In genomic region chr20:59483481-59483880, GRCh38 we compare ENCODE assay signal across 20 cellular contexts.
"Had no signal": no experiment of that assay in that cellular context is flagged by ENCODE, and none has a peak within 500 bp of the region (broad histone marks: within the 10 kb centered on the region; RNA-seq: fewer than 3 reads in every experiment).

No MANE protein-coding gene starts in this region.

- DNase-seq: hippocampal formation; left ventricle myocardium superior; lower lobe of right lung; mammary epithelial cell; mesenchymal stem cell; naive thymus-derived CD8-positive, alpha-beta T cell; occipital lobe; stimulated activated CD4-positive, alpha-beta T cell treated with anti-CD3 and anti-CD28 coated beads, Interleukin-4, amount 100 ng/mL, for 24 hours; stimulated activated naive CD4-positive, alpha-beta T cell; tibial artery; trophoblast cell; upper lobe of right lung had no signal

- FAIRE-seq: urothelium cell line had no signal

- H3K36me3 ChIP-seq: lower lobe of right lung, neutrophil, right atrium auricular region, suprapubic skin, thoracic aorta, tibial artery, upper lobe of right lung had no signal

- H3K27ac ChIP-seq: lower lobe of right lung, neutrophil, parathyroid adenoma, right atrium auricular region, skin epidermis, suprapubic skin, thoracic aorta, tibial artery, upper lobe of right lung had no signal

- ATAC-seq: left ventricle myocardium superior; lower lobe of right lung; naive thymus-derived CD8-positive, alpha-beta T cell; sciatic nerve; upper lobe of right lung had no signal

- H3K27me3 ChIP-seq: right atrium auricular region, upper lobe of right lung had no signal

- H3K4me1 ChIP-seq: lower lobe of right lung, parathyroid adenoma, right atrium auricular region, suprapubic skin, tibial artery, upper lobe of right lung had no signal

- H3K9ac ChIP-seq: parathyroid adenoma had no signal

- H3K9me3 ChIP-seq: lower lobe of right lung, neutrophil, right atrium auricular region, suprapubic skin, thoracic aorta, tibial artery, upper lobe of right lung had no signal

- H3K4me3 ChIP-seq: lower lobe of right lung, right atrium auricular region, skin epidermis, suprapubic skin, thoracic aorta, tibial artery, upper lobe of right lung had no signal
